In the genomic region with DNA sequence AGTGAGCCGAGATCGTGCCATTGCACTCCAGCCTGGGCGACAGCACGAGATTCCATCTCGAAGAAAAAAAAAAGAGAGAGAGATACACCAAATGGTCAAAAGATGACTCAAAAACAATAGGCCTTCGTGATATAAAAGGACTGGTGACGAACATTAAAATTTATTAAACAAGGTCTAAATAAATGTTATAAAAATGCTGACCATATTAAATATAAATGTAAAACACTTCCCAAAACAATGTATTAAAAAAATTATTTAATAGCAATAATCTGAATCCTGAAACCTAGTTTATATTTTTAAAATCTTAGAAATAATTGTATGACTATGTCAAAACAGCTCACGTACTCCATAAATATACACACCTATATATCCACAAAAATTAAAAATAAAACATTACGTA, we compare ENCODE assay signal across 26 cellular contexts.
"Had no signal": no experiment of that assay in that cellular context is flagged by ENCODE, and none has a peak within 500 bp of the region (broad histone marks: within the 10 kb centered on the region; RNA-seq: fewer than 3 reads in every experiment).

No MANE protein-coding gene starts in this region.

- H3K27me3 ChIP-seq: dorsolateral prefrontal cortex, esophagus squamous epithelium, gastrocnemius medialis, hepatocyte, left lung had no signal

- H3K79me2 ChIP-seq: hepatocyte had no signal

- H3K4me3 ChIP-seq: coronary artery, dorsolateral prefrontal cortex, esophagus squamous epithelium, gastrocnemius medialis, hepatocyte, left lung, lower lobe of right lung, mucosa of descending colon had no signal

- H3K4me1 Mint-ChIP-seq: immature natural killer cell, naive B cell had no signal

- H3K4me2 ChIP-seq: hepatocyte had no signal

- H2AFZ ChIP-seq: hepatocyte had no signal

- H3K4me1 ChIP-seq: left lung had no signal

- H3K36me3 Mint-ChIP-seq: immature natural killer cell, mesothelial cell of epicardium, naive B cell had no signal

- H3K36me3 ChIP-seq: esophagus squamous epithelium, gastrocnemius medialis, left lung, lower lobe of right lung had no signal

- ATAC-seq: esophagus mucosa, gastrocnemius medialis, left cardiac atrium, left lung, left ventricle myocardium superior, lower lobe of right lung, mucosa of descending colon had no signal

- H3K9me3 Mint-ChIP-seq: immature natural killer cell, naive B cell had no signal

- FAIRE-seq: keratinocyte had no signal

- H3K27ac Mint-ChIP-seq: immature natural killer cell, mesothelial cell of epicardium, naive B cell had no signal

- DNase-seq: dermis blood vessel endothelial cell; dorsolateral prefrontal cortex; effector CD4-positive, alpha-beta T cell; effector memory CD4-positive, alpha-beta T cell; erythroblast; esophagus squamous epithelium; foreskin fibroblast; foreskin melanocyte; gastrocnemius medialis; glutamatergic neuron; head of caudate nucleus; hypothalamus; immature natural killer cell; left cardiac atrium; left lung; left ventricle myocardium superior; lower lobe of right lung; mesenchymal stem cell; mucosa of descending colon; naive B cell had no signal

- H3K4me3 Mint-ChIP-seq: immature natural killer cell, mesothelial cell of epicardium, naive B cell had no signal

- H3K27ac ChIP-seq: coronary artery, dorsolateral prefrontal cortex, epithelial cell of prostate, esophagus squamous epithelium, gastrocnemius medialis, hepatocyte, left lung, lower lobe of right lung had no signal
